ENCODE assay signal across 1 cellular context in genomic region chr22:29039148-29039547, GRCh38.
TF ChIP-seq lines count a peak whose summit lies in the region.

No MANE protein-coding gene starts in this region.

TF ChIP-seq in H1, 55 proteins besides CTCF, POLR2A, EP300 and RAD21:
- TF ChIP-seq SP1 (IDR thresholded peaks at IDR 0.05; ENCODE audit: low read depth, low read length) (no peak), NANOG (IDR thresholded peaks at IDR 0.05; ENCODE audit: insufficient read depth, low read depth, low read length, poor library complexity, severe bottlenecking) (no peak), PHF8 (conservative IDR thresholded peaks at IDR 0.05; ENCODE audit: low read depth, low read length) (no peak), TEAD4 (IDR thresholded peaks at IDR 0.05; ENCODE audit: low read depth, low read length) (no peak), KDM1A (IDR thresholded peaks at IDR 0.05; ENCODE audit: borderline replicate concordance, low read length) (no peak), BCL11A (IDR thresholded peaks at IDR 0.05; ENCODE audit: low read depth in 2 of 2, low read length in 2 of 2) (no peak), CHD7 (IDR thresholded peaks at IDR 0.05; ENCODE audit: insufficient replicate concordance, low read length) (no peak), FOSL1 (IDR thresholded peaks at IDR 0.05; ENCODE audit: insufficient read depth, low read depth, low read length) (no peak)
